24 cellular contexts compared by ENCODE assay signal in genomic region chr18:50075772-50076171, GRCh38.
DNase-seq lines count a peak whose midpoint lies in the region; ATAC-seq, FAIRE-seq and TF ChIP-seq lines count a peak whose summit lies in the region.
"Had no signal": no experiment of that assay in that cellular context is flagged by ENCODE, and none has a peak within 500 bp of the region (broad histone marks: within the 10 kb centered on the region; RNA-seq: fewer than 3 reads in every experiment).

No MANE protein-coding gene starts in this region.

- H3K9ac ChIP-seq in H1 (replicated peaks in 1 of 4; ENCODE audit: extremely low read depth in 1 of 4, low read depth in 3 of 4, low read length in 3 of 4) = no peak overlapping the region
- H3K9ac ChIP-seq: GM23248 had no signal

- H3K79me2 ChIP-seq in H1 (ENCODE audit: control insufficient read depth in 1 of 2, insufficient read depth in 2 of 2, low read length in 2 of 2) = no peaks in the 10 kb centered on the region

- H4K20me1 ChIP-seq in H1 (replicated peaks in 1 of 2; ENCODE audit: control insufficient read depth in 1 of 2, insufficient read depth in 2 of 2, low read length in 2 of 2) = no peaks in the 10 kb centered on the region

- no peak for TF ChIP-seq RAD21 in H1 (IDR thresholded peaks at IDR 0.05 in 1 of 2, conservative IDR thresholded peaks at IDR 0.05 in 1 of 2; ENCODE audit: low read depth in 2 of 2, low read length in 2 of 2)

- H3K9me3 ChIP-seq in H1 (ENCODE audit: insufficient read depth in 2 of 2, low read depth in 1 of 2, low read length in 1 of 2) = no peaks in the 10 kb centered on the region
- H3K9me3 ChIP-seq: BE2C, MG63 had no signal

- no peaks in the 10 kb centered on the region for H3K79me1 ChIP-seq in H1 (ENCODE audit: low read depth, low read length)

- ATAC-seq in left colon = peak; percentile 53
- no peak for ATAC-seq in GM18502 (IDR thresholded peaks at IDR 0.05; ENCODE audit: poor library complexity, unreplicated experiment)
- no peak for ATAC-seq in HG03280 (IDR thresholded peaks at IDR 0.05; ENCODE audit: unreplicated experiment)
- ATAC-seq: PC-3 had no signal

- no peak overlapping the region for H2BK20ac ChIP-seq in H1 (ENCODE audit: low read length)

- peaks cover 0 to 9% (median 4%) of the 10 kb centered on the region in 4 experiments; a peak in 4 of 7 replicates for H3K4me1 ChIP-seq in H1 (replicated peaks in 1 of 4; ENCODE audit: control insufficient read depth in 3 of 4, insufficient read depth in 4 of 4, low read length in 3 of 4)
- H3K4me1 ChIP-seq: BE2C had no signal

- H3K23ac ChIP-seq in H1 (ENCODE audit: insufficient read length) = no peak overlapping the region

- H3K18ac ChIP-seq in H1 (ENCODE audit: extremely low read depth, low read length) = no peak overlapping the region

- POLR2A ChIA-PET in H1 (lab: Charles Lee; ENCODE audit: partially characterized antibody) = no interaction called here

- H4K5ac ChIP-seq in H1 (ENCODE audit: insufficient read length, low read depth, low read length) = no peak overlapping the region

- H2BK15ac ChIP-seq in H1 (ENCODE audit: low read length) = no peak overlapping the region

- no peak overlapping the region for H2BK120ac ChIP-seq in H1 (replicated peaks; ENCODE audit: low read depth, low read length)

- no peak for TF ChIP-seq CTCF in H1 (IDR thresholded peaks at IDR 0.05; ENCODE audit: control extremely low read depth in 1 of 3, insufficient read depth in 1 of 3, low read depth in 1 of 3, low read length in 3 of 3)

- no peak overlapping the region for H3K4me2 ChIP-seq in H1 (ENCODE audit: insufficient read depth in 1 of 2, low read depth in 2 of 2, low read length in 2 of 2)

- peak; percentile 19 for FAIRE-seq in H1 (lab: Jason Lieb, UNC)

- no peak overlapping the region for H3K4me3 ChIP-seq in H1 (ENCODE audit: extremely low read depth in 1 of 4, insufficient read depth in 2 of 4, low read depth in 3 of 4, low read length in 4 of 4)
- H3K4me3 ChIP-seq: GM23248, MG63 had no signal

- TF ChIP-seq EP300 in H1 (IDR thresholded peaks at IDR 0.05; ENCODE audit: borderline replicate concordance in 1 of 2, low read depth in 2 of 2, low read length in 2 of 2) = no peak

- DNase-seq in NCI-H2227 treated with DMSO at 0.1 percent for 48 hours (lab: John Stamatoyannopoulos, UW) (peak; percentile 7), NCI-H2227 (lab: John Stamatoyannopoulos, UW; ENCODE audit: unreplicated experiment) (no peak), H1 (ENCODE audit: low read depth in 1 of 2, low spot score in 2 of 2) (no peak), left colon (no peak), DMS79 treated with DMSO at 0.1 percent for 48 hours (lab: John Stamatoyannopoulos, UW) (no peak), cortex of kidney (lab: John Stamatoyannopoulos, UW) (no peak)
- DNase-seq: BE2C, DMS153, GF-D8, GM23248, HCEC 1CT, IMR-90, MG63, NCI-H1092, NCI-H1436 treated with DMSO at 0.1 percent for 48 hours, NCI-H2029, NCI-H2171 treated with DMSO at 0.1 percent for 48 hours, NCI-H510A, NCI-H774, PC-3, RPMI8226 had no signal

- no peaks in the 10 kb centered on the region; a peak in 1 of 7 replicates for H3K27me3 ChIP-seq in H1 (replicated peaks in 1 of 4; ENCODE audit: control insufficient read depth in 3 of 4, extremely low read depth in 1 of 4, insufficient read depth in 3 of 4, low read length in 3 of 4)
- H3K27me3 ChIP-seq: BE2C, MG63 had no signal

- intact Hi-C loops in left colon (cut with DNase I, micrococcal nuclease) = no loop called here

- H4K91ac ChIP-seq in H1 (replicated peaks; ENCODE audit: insufficient read length, low read length) = no peak overlapping the region

- no peak overlapping the region for H2BK12ac ChIP-seq in H1 (ENCODE audit: low read depth, low read length)

- WGBS in H1 (ENCODE audit: extremely low coverage in 1 of 2, insufficient coverage in 1 of 2, insufficient read length in 1 of 2, insufficient replicate concordance in 2 of 2, low coverage in 1 of 2, low lambda C conversion rate in 2 of 2, missing lambda C conversion rate in 1 of 2), 2 experiments = 93% methylated on average over 4 of the region's 4 CpGs; no CpG with 5 or more reads in 1 of the 2 experiments

- no peak overlapping the region for H2AK5ac ChIP-seq in H1 (ENCODE audit: low read depth, low read length)

- CTCF ChIA-PET in H1 (lab: Charles Lee; ENCODE audit: partially characterized antibody) = interaction anchor here (0.8 kb wide), 2 partner anchors 15 to 90 kb away, joined by 3 read pairs; no protein-coding TSS in a partner anchor

- no peak for TF ChIP-seq POLR2A in H1 (IDR thresholded peaks at IDR 0.05; ENCODE audit: control extremely low read depth in 1 of 2, low read depth in 2 of 2, low read length in 2 of 2)

- no peak overlapping the region for H3K4ac ChIP-seq in H1 (replicated peaks; ENCODE audit: insufficient read length, low read depth, low read length)

- H2BK5ac ChIP-seq in H1 (ENCODE audit: low read depth, low read length) = no peak overlapping the region

- H3K14ac ChIP-seq in H1 (ENCODE audit: insufficient read length) = no peak overlapping the region

- no peaks in the 10 kb centered on the region for H3K36me3 ChIP-seq in H1 (ENCODE audit: control insufficient read depth in 2 of 4, insufficient read depth in 4 of 4, low read length in 3 of 4)
- H3K36me3 ChIP-seq: BE2C, MG63 had no signal

- H2AFZ ChIP-seq in H1 (ENCODE audit: low read length) = no peak overlapping the region
- H2AFZ ChIP-seq: GM23248 had no signal

- H3K23me2 ChIP-seq in H1 (ENCODE audit: low read depth, low read length) = no peaks in the 10 kb centered on the region; the same call in 1 of the 2 replicates

- no peak overlapping the region for H4K8ac ChIP-seq in H1 (ENCODE audit: extremely low read depth, insufficient read depth, low read length)

- no peak overlapping the region for H3K27ac ChIP-seq in H1 (ENCODE audit: low read depth, low read length)
- H3K27ac ChIP-seq: GM23248, HL-60 had no signal

- no peak overlapping the region for H3K56ac ChIP-seq in H1 (replicated peaks; ENCODE audit: insufficient read length, low read depth, low read length)

TF ChIP-seq in H1, 55 proteins besides CTCF, POLR2A, EP300 and RAD21:
- TF ChIP-seq KDM5A (IDR thresholded peaks at IDR 0.05; ENCODE audit: low read length) = no peak
